ENCODE assay signal across 28 cellular contexts in genomic region chr14:95070748-95071435, GRCh38.
"Had no signal": no experiment of that assay in that cellular context is flagged by ENCODE, and none has a peak within 500 bp of the region (broad histone marks: within the 10 kb centered on the region; RNA-seq: fewer than 3 reads in every experiment).

No MANE protein-coding gene starts in this region.

- ATAC-seq: foreskin keratinocyte; left ventricle myocardium superior; lower lobe of right lung; natural killer cell; psoas muscle; right cardiac atrium; stimulated activated effector memory CD8-positive, alpha-beta T cell treated with anti-CD3 and anti-CD28 coated beads, Interleukin-12 subunit alpha, Interleukin-12 subunit beta, amount 100 ng/mL, for 72 hours had no signal

- H3K9me3 Mint-ChIP-seq: dendritic cell treated with granulocyte-macrophage colony-stimulating factor and Interleukin-4, amounts not matched to agents 40 ng/mL and 50 ng/mL, for 4 days; immature natural killer cell; natural killer cell; neural crest cell; stimulated activated effector memory CD8-positive, alpha-beta T cell treated with anti-CD3 and anti-CD28 coated beads, Interleukin-12 subunit alpha, Interleukin-12 subunit beta, amount 100 ng/mL, for 72 hours had no signal

- H3K9me3 ChIP-seq: colonic mucosa, esophagus muscularis mucosa, lower lobe of right lung, ovary, sigmoid colon, testis, tibial artery, upper lobe of left lung had no signal

- DNase-seq: colonic mucosa; effector memory CD4-positive, alpha-beta T cell; foreskin keratinocyte; glutamatergic neuron; hypothalamus; immature natural killer cell; left ventricle myocardium superior; lower lobe of right lung; natural killer cell; nucleus accumbens; ovary; psoas muscle; right cardiac atrium; stimulated activated CD4-positive, alpha-beta T cell treated with anti-CD3 and anti-CD28 coated beads, Interleukin-2, amount 100 ng/mL, for 24 hours; stimulated activated CD4-positive, alpha-beta T cell treated with anti-CD3 and anti-CD28 coated beads, Interleukin-4, amount 100 ng/mL, for 24 hours; stimulated activated naive CD4-positive, alpha-beta T cell treated with Interleukin-2 at 50 U/mL for 16 hours; substantia nigra; testis; tibial artery had no signal

- H3K4me1 Mint-ChIP-seq: immature natural killer cell; natural killer cell; neural crest cell; stimulated activated effector memory CD8-positive, alpha-beta T cell treated with anti-CD3 and anti-CD28 coated beads, Interleukin-12 subunit alpha, Interleukin-12 subunit beta, amount 100 ng/mL, for 72 hours had no signal

- H3K4me3 ChIP-seq: colonic mucosa, esophagus muscularis mucosa, lower lobe of right lung, ovary, psoas muscle, testis, tibial artery, upper lobe of left lung had no signal

- H3K27me3 ChIP-seq: colonic mucosa, esophagus muscularis mucosa, ovary, sigmoid colon, testis, upper lobe of left lung had no signal

- H3K36me3 Mint-ChIP-seq: immature natural killer cell; natural killer cell; stimulated activated effector memory CD8-positive, alpha-beta T cell treated with anti-CD3 and anti-CD28 coated beads, Interleukin-12 subunit alpha, Interleukin-12 subunit beta, amount 100 ng/mL, for 72 hours had no signal

- H3K27ac Mint-ChIP-seq: dendritic cell treated with granulocyte-macrophage colony-stimulating factor and Interleukin-4, amounts not matched to agents 40 ng/mL and 50 ng/mL, for 4 days; immature natural killer cell; natural killer cell; stimulated activated effector memory CD8-positive, alpha-beta T cell treated with anti-CD3 and anti-CD28 coated beads, Interleukin-12 subunit alpha, Interleukin-12 subunit beta, amount 100 ng/mL, for 72 hours had no signal

- H3K27ac ChIP-seq: colonic mucosa, esophagus muscularis mucosa, foreskin keratinocyte, lower lobe of right lung, ovary, psoas muscle, testis, tibial artery, upper lobe of left lung had no signal

- H3K4me3 Mint-ChIP-seq: dendritic cell treated with granulocyte-macrophage colony-stimulating factor and Interleukin-4, amounts not matched to agents 40 ng/mL and 50 ng/mL, for 4 days; immature natural killer cell; natural killer cell; neural crest cell; stimulated activated effector memory CD8-positive, alpha-beta T cell treated with anti-CD3 and anti-CD28 coated beads, Interleukin-12 subunit alpha, Interleukin-12 subunit beta, amount 100 ng/mL, for 72 hours had no signal

- H3K4me1 ChIP-seq: colonic mucosa, foreskin keratinocyte, lower lobe of right lung, psoas muscle, testis, tibial artery, upper lobe of left lung had no signal

- H3K36me3 ChIP-seq: colonic mucosa, esophagus muscularis mucosa, lower lobe of right lung, ovary, sigmoid colon, tibial artery, upper lobe of left lung had no signal

- FAIRE-seq: endothelial cell of umbilical vein, keratinocyte, urothelium cell line had no signal
